Comparison of ENCODE assay signal across 8 cellular contexts in genomic region chr6:114096553-114097172, GRCh38.
A peak's percentile ranks its signal among the peaks of the same experiment; 100 is the strongest.
DNase-seq lines count a peak whose midpoint lies in the region; ATAC-seq and TF ChIP-seq lines count a peak whose summit lies in the region.

No MANE protein-coding gene starts in this region.

- no peaks in the 10 kb centered on the region for H3K9me2 ChIP-seq in OCI-LY7 (ENCODE audit: insufficient read depth, low read length)

- H3K27ac ChIP-seq in OCI-LY7 (ENCODE audit: low read depth, low read length, poor library complexity, severe bottlenecking), result no peak overlapping the region
- no peak overlapping the region for H3K27ac ChIP-seq in endodermal cell (ENCODE audit: low read depth, low read length)

- TF ChIP-seq CTCF in AG04449 (IDR thresholded peaks at IDR 0.05; ENCODE audit: insufficient read depth, low read length, missing control alignments), result peak; percentile 28
- peak; percentile 94 for TF ChIP-seq CTCF in OCI-LY7 (conservative IDR thresholded peaks at IDR 0.05; ENCODE audit: low read length)
- peak; percentile 93 for TF ChIP-seq CTCF in endodermal cell (conservative IDR thresholded peaks at IDR 0.05)

- no peaks in the 10 kb centered on the region for H3K36me3 Mint-ChIP-seq in endodermal cell (ENCODE audit: low read depth)
- no peaks in the 10 kb centered on the region for H3K36me3 Mint-ChIP-seq in activated naive CD8-positive, alpha-beta T cell treated with anti-CD3 and anti-CD28 coated beads, Interleukin-2, amount 50 U/mL, for 24 hours (ENCODE audit: low read depth)

- in situ Hi-C loops in G401 (cut with HindIII; ENCODE audit: low sequenced_read_pairs), result no loop called here

- no peak overlapping the region for H3K4me2 ChIP-seq in OCI-LY7 (ENCODE audit: low read length)

- CTCF ChIA-PET in AG04449 (lab: Yijun Ruan, JAX) (interaction anchor here (0.6 to 14.6 kb wide), 21 partner anchors 10 to 207 kb away, joined by 3 to 425 read pairs (median 4); no protein-coding TSS in a partner anchor), OCI-LY7 (lab: Charles Lee; ENCODE audit: unreplicated experiment) (no interaction called here)

- H3K9ac ChIP-seq in endodermal cell (ENCODE audit: extremely low read depth, low read length, poor library complexity, severe bottlenecking), result no peak overlapping the region

- BruUV-seq in OCI-LY7 (replicated peaks; lab: Mats Ljungman, UMichigan), result no TSS peak

- H3K4me1 ChIP-seq in OCI-LY7 (ENCODE audit: insufficient read depth, low read length, poor library complexity, severe bottlenecking), result no peaks in the 10 kb centered on the region
- H3K4me1 ChIP-seq in endodermal cell (ENCODE audit: control insufficient read depth, insufficient read depth, low read length), result no peaks in the 10 kb centered on the region

- intact Hi-C loops in OCI-LY7 (cut with micrococcal nuclease; ENCODE audit: unreplicated experiment), result no loop called here

- H2AFZ ChIP-seq in OCI-LY7 (ENCODE audit: low read length), result no peak overlapping the region

- POLR2A ChIA-PET in AG04449 (lab: Yijun Ruan, JAX), result no interaction called here
- POLR2A ChIA-PET in OCI-LY7 (lab: Charles Lee), result no interaction called here

- H3K4me3 ChIP-seq in AG04449 (ENCODE audit: low read depth, low read length) (no peak overlapping the region), OCI-LY7 (ENCODE audit: low read depth, low read length, poor library complexity, severe bottlenecking) (no peak overlapping the region), endodermal cell (ENCODE audit: low read length) (no peak overlapping the region)

- no peaks in the 10 kb centered on the region for H4K20me1 ChIP-seq in OCI-LY7 (ENCODE audit: insufficient read depth, low read length)

- H3K79me2 ChIP-seq in OCI-LY7 (ENCODE audit: insufficient read depth, low read depth, low read length), result no peaks in the 10 kb centered on the region

- H3K36me3 ChIP-seq in OCI-LY7 (ENCODE audit: insufficient read depth, low read length) (no peaks in the 10 kb centered on the region), endodermal cell (ENCODE audit: control insufficient read depth, insufficient read depth, low read length) (no peaks in the 10 kb centered on the region)

- H3K27me3 Mint-ChIP-seq in endodermal cell (ENCODE audit: insufficient read depth), result no peaks in the 10 kb centered on the region
- peaks cover 6% of the 10 kb centered on the region for H3K27me3 Mint-ChIP-seq in activated naive CD8-positive, alpha-beta T cell treated with anti-CD3 and anti-CD28 coated beads, Interleukin-2, amount 50 U/mL, for 24 hours

- no peaks in the 10 kb centered on the region for H3K9me3 Mint-ChIP-seq in endodermal cell
- H3K9me3 Mint-ChIP-seq in activated naive CD8-positive, alpha-beta T cell treated with anti-CD3 and anti-CD28 coated beads, Interleukin-2, amount 50 U/mL, for 24 hours, result no peaks in the 10 kb centered on the region

- no peak overlapping the region for H3K27ac Mint-ChIP-seq in endodermal cell
- no peak overlapping the region for H3K27ac Mint-ChIP-seq in activated naive CD8-positive, alpha-beta T cell treated with anti-CD3 and anti-CD28 coated beads, Interleukin-2, amount 50 U/mL, for 24 hours

- ATAC-seq in HG02973 (IDR thresholded peaks at IDR 0.05; ENCODE audit: unreplicated experiment), result peak; percentile 71
- no peak for ATAC-seq in HG02571 (IDR thresholded peaks at IDR 0.05; ENCODE audit: unreplicated experiment)
- ATAC-seq in activated naive CD8-positive, alpha-beta T cell treated with anti-CD3 and anti-CD28 coated beads, Interleukin-2, amount 50 U/mL, for 24 hours, result no peak

- DNase-seq in AG04449 (ENCODE audit: low read depth, low spot score), result no peak
- DNase-seq in G401 (ENCODE audit: low spot score), result peak; percentile 4
- DNase-seq in OCI-LY7 (ENCODE audit: low spot score), result peak; percentile 49
- DNase-seq in endodermal cell, result no peak
- DNase-seq in pons (ENCODE audit: low spot score), result peak; percentile 73
- DNase-seq in activated naive CD8-positive, alpha-beta T cell treated with anti-CD3 and anti-CD28 coated beads, Interleukin-2, amount 50 U/mL, for 24 hours, result no peak

- H3K4me1 Mint-ChIP-seq in endodermal cell, result no peaks in the 10 kb centered on the region
- no peaks in the 10 kb centered on the region for H3K4me1 Mint-ChIP-seq in activated naive CD8-positive, alpha-beta T cell treated with anti-CD3 and anti-CD28 coated beads, Interleukin-2, amount 50 U/mL, for 24 hours

- H3K4me3 Mint-ChIP-seq in endodermal cell, result no peak overlapping the region
- no peak overlapping the region for H3K4me3 Mint-ChIP-seq in activated naive CD8-positive, alpha-beta T cell treated with anti-CD3 and anti-CD28 coated beads, Interleukin-2, amount 50 U/mL, for 24 hours

- 5 to 25% methylated on average over 2 of the region's 2 CpGs for WGBS in endodermal cell (ENCODE audit: insufficient coverage in 1 of 2, insufficient read length in 1 of 2), 2 experiments

- H3K27me3 ChIP-seq in endodermal cell (ENCODE audit: control insufficient read depth, insufficient read depth, low read length, poor library complexity, severe bottlenecking), result no peaks in the 10 kb centered on the region

- H3K9me3 ChIP-seq in OCI-LY7 (ENCODE audit: low read length) (no peaks in the 10 kb centered on the region), endodermal cell (ENCODE audit: control insufficient read depth, low read length) (no peaks in the 10 kb centered on the region)

Comparison
In these comparisons a context has a peak if more than half of its experiments do, and no peak if none do; other contexts are left out.
1. DNase-seq: peak in G401 (single experiment), OCI-LY7 (single experiment) and pons (single experiment); none in AG04449 (single experiment), endodermal cell (single experiment) and activated naive CD8-positive, alpha-beta T cell treated with anti-CD3 and anti-CD28 coated beads, Interleukin-2, amount 50 U/mL, for 24 hours (single experiment).
2. CTCF ChIP-seq: peak in every context shown above with its lines; median percentile 94 in OCI-LY7; 93 in endodermal cell; 28 in AG04449.